ENCODE assay signal across 8 cellular contexts in genomic region chr9:70629080-70629685, GRCh38.
A peak's percentile ranks its signal among the peaks of the same experiment; 100 is the strongest.
DNase-seq lines count a peak whose midpoint lies in the region; FAIRE-seq and TF ChIP-seq lines count a peak whose summit lies in the region.
"Not testable (repeated sequence)": the region's sequence is repeated elsewhere in the genome, so short reads cannot be mapped to it uniquely, and the experiment has no call there.

No MANE protein-coding gene starts in this region.

- H3K27me3 ChIP-seq in dorsolateral prefrontal cortex, result not testable (repeated sequence)

- in situ Hi-C loops in SK-MEL-5 (cut with HindIII; ENCODE audit: low pct_unique_long_range_greater_than_20kb, low sequenced_read_pairs), result not testable (repeated sequence)

- intact Hi-C loops in dorsolateral prefrontal cortex (cut with DNase I), result not testable (repeated sequence)

- DNase-seq in COR-L47 (lab: John Stamatoyannopoulos, UW) (peak; percentile 41), HPDE6-E6E7 (ENCODE audit: extremely low spot score) (peak; percentile 27), NCI-H2227 (lab: John Stamatoyannopoulos, UW; ENCODE audit: unreplicated experiment) (peak; percentile 17), SK-MEL-5 (ENCODE audit: low read depth, low spot score) (peak; percentile 70), iPS-NIHi11 (ENCODE audit: low spot score) (peak; percentile 73), urothelium cell line (ENCODE audit: low spot score) (peak; percentile 69)
- not testable (repeated sequence) for DNase-seq in dorsolateral prefrontal cortex

- FAIRE-seq in urothelium cell line (lab: Jason Lieb, UNC), result not testable (repeated sequence)

- H3K27ac ChIP-seq in dorsolateral prefrontal cortex, result not testable (repeated sequence)

- TF ChIP-seq CTCF in GM12873 (IDR thresholded peaks at IDR 0.05; ENCODE audit: insufficient read depth, low read depth, low read length, missing control alignments) (peak; percentile 52), dorsolateral prefrontal cortex (IDR thresholded peaks at IDR 0.05 in 54 of 56, conservative IDR thresholded peaks at IDR 0.05 in 2 of 56; ENCODE audit: low read depth in 1 of 56, partially characterized antibody in 56 of 56) (peak in 36 of 56 donors; percentile 8 to 54 (median 31))

- H3K4me3 ChIP-seq in dorsolateral prefrontal cortex, result not testable (repeated sequence)
